15 cellular contexts compared by ENCODE assay signal in the genomic region with DNA sequence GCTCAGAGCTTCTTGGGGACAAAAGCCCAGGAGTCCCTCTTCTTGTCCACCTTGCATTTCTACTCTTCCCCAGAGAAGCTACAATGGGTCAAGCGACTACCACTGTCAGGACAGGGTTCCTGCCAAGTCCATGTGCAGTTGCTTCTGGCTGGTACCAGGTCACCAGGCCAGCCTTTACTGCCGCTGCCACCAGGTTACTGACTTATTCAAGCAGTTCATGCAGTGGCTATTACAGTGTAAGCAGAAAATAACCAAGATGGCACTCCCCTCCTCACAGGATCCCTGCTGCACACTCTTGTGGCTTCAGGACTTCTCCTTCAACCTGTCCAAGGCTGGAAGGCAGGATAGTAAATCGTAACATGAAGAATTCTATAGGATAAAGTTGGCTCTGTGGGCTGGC. TPM values are rescaled to one million over a fixed set of nuclear protein-coding genes. Genes with fewer than 3 reads are reported as not detected.
A peak's percentile ranks its signal among the peaks of the same experiment; 100 is the strongest.
DNase-seq lines count a peak whose midpoint lies in the region; ATAC-seq and TF ChIP-seq lines count a peak whose summit lies in the region.
"Had no signal": no experiment of that assay in that cellular context is flagged by ENCODE, and none has a peak within 500 bp of the region (broad histone marks: within the 10 kb centered on the region; RNA-seq: fewer than 3 reads in every experiment).

No MANE protein-coding gene starts in this region.

- TF ChIP-seq CTCF in PC-9 (conservative IDR thresholded peaks at IDR 0.05) (no peak), chondrocyte (IDR thresholded peaks at IDR 0.05) (no peak)

- H3K9me2 ChIP-seq in PC-9 (ENCODE audit: insufficient read depth) = no peaks in the 10 kb centered on the region

- H4K20me1 ChIP-seq in PC-9 (ENCODE audit: insufficient read depth) = no peaks in the 10 kb centered on the region

- no peaks in the 10 kb centered on the region for H3K27me3 ChIP-seq in PC-9 (ENCODE audit: insufficient read depth, low read depth)

- CTCF ChIA-PET in PC-9 (lab: Charles Lee) = interaction anchor here (0.6 kb wide), 1 partner anchor 999 kb away, joined by 12 read pairs; no protein-coding TSS in a partner anchor

- ATAC-seq in left lobe of liver (peak; percentile 56), HG03135 (IDR thresholded peaks at IDR 0.05; ENCODE audit: unreplicated experiment) (no peak)

- no TSS peak for BruUV-seq in PC-9 (replicated peaks; lab: Mats Ljungman, UMichigan)

- no peaks in the 10 kb centered on the region for H3K36me3 ChIP-seq in PC-9 (ENCODE audit: low read depth)

- no peaks in the 10 kb centered on the region for H3K9me3 Mint-ChIP-seq in chondrocyte (ENCODE audit: low read depth)
- no peaks in the 10 kb centered on the region for H3K9me3 Mint-ChIP-seq in activated T-helper 1 cell treated with anti-CD3 and anti-CD28 coated beads, Interleukin-12 subunit alpha, Interleukin-12 subunit beta, Interleukin-2, Interleukin-4 antibody, amounts not matched to agents 30 ng/mL and 10 ng/mL and 1 ng/mL, durations not matched to agents 14 hours and 24 hours and 36 hours
- H3K9me3 Mint-ChIP-seq: CD4-positive, CD25-positive, alpha-beta regulatory T cell had no signal

- H3K4me3 Mint-ChIP-seq in chondrocyte (ENCODE audit: unreplicated experiment) = no peak overlapping the region
- H3K4me3 Mint-ChIP-seq in activated T-helper 1 cell treated with anti-CD3 and anti-CD28 coated beads, Interleukin-12 subunit alpha, Interleukin-12 subunit beta, Interleukin-2, Interleukin-4 antibody, amounts not matched to agents 30 ng/mL and 10 ng/mL and 1 ng/mL, durations not matched to agents 14 hours and 24 hours and 36 hours = no peak overlapping the region
- H3K4me3 Mint-ChIP-seq: CD4-positive, CD25-positive, alpha-beta regulatory T cell had no signal

- H3K36me3 Mint-ChIP-seq in chondrocyte (ENCODE audit: low read depth) = no peaks in the 10 kb centered on the region
- no peaks in the 10 kb centered on the region for H3K36me3 Mint-ChIP-seq in activated T-helper 1 cell treated with anti-CD3 and anti-CD28 coated beads, Interleukin-12 subunit alpha, Interleukin-12 subunit beta, Interleukin-2, Interleukin-4 antibody, amounts not matched to agents 30 ng/mL and 10 ng/mL and 1 ng/mL, durations not matched to agents 14 hours and 24 hours and 36 hours (ENCODE audit: low read depth)
- H3K36me3 Mint-ChIP-seq: CD4-positive, CD25-positive, alpha-beta regulatory T cell had no signal

- no peak overlapping the region for H3K4me3 ChIP-seq in PC-9
- H3K4me3 ChIP-seq: GM23248 had no signal

- H2AFZ ChIP-seq in PC-9 = no peak overlapping the region
- H2AFZ ChIP-seq: GM23248 had no signal

- POLR2A ChIA-PET in PC-9 (lab: Charles Lee; ENCODE audit: unreplicated experiment) = no interaction called here

- DNase-seq in PC-9 = no peak
- no peak for DNase-seq in chondrocyte (ENCODE audit: low spot score)
- DNase-seq in left lobe of liver (ENCODE audit: low spot score) = no peak
- DNase-seq in activated T-helper 1 cell treated with anti-CD3 and anti-CD28 coated beads, Interleukin-12 subunit alpha, Interleukin-12 subunit beta, Interleukin-2, Interleukin-4 antibody, amounts not matched to agents 30 ng/mL and 10 ng/mL and 1 ng/mL, durations not matched to agents 14 hours and 24 hours and 36 hours (ENCODE audit: low spot score) = no peak
- no peak for DNase-seq in midbrain (lab: John Stamatoyannopoulos, UW)
- DNase-seq: ACHN; CD4-positive, CD25-positive, alpha-beta regulatory T cell; GM23248; NCI-H1105 treated with DMSO at 0.1 percent for 48 hours; NCI-H187 treated with DMSO at 0.1 percent for 48 hours; NCI-H446 treated with DMSO at 0.1 percent for 48 hours; NCI-H748 treated with DMSO at 0.1 percent for 48 hours; SHP77 treated with DMSO at 0.1 percent for 48 hours had no signal

- no peak overlapping the region for H3K4me2 ChIP-seq in PC-9

- no peaks in the 10 kb centered on the region for H3K27me3 Mint-ChIP-seq in chondrocyte (ENCODE audit: low read depth)
- H3K27me3 Mint-ChIP-seq in activated T-helper 1 cell treated with anti-CD3 and anti-CD28 coated beads, Interleukin-12 subunit alpha, Interleukin-12 subunit beta, Interleukin-2, Interleukin-4 antibody, amounts not matched to agents 30 ng/mL and 10 ng/mL and 1 ng/mL, durations not matched to agents 14 hours and 24 hours and 36 hours (ENCODE audit: insufficient read depth) = peaks cover 5% of the 10 kb centered on the region

- intact Hi-C loops in PC-9 (cut with micrococcal nuclease; ENCODE audit: unreplicated experiment) = no loop called here
- intact Hi-C loops in activated T-helper 1 cell treated with anti-CD3 and anti-CD28 coated beads, Interleukin-12 subunit alpha, Interleukin-12 subunit beta, Interleukin-2, Interleukin-4 antibody, amounts not matched to agents 30 ng/mL and 10 ng/mL and 1 ng/mL, durations not matched to agents 14 hours and 24 hours and 36 hours (cut with micrococcal nuclease) = no loop called here

- H3F3A ChIP-seq in PC-9 (ENCODE audit: insufficient read depth, low read depth) = no peaks in the 10 kb centered on the region

- H3K9me3 ChIP-seq in PC-9 (ENCODE audit: insufficient read depth, low read depth) = no peaks in the 10 kb centered on the region

- H3K27ac Mint-ChIP-seq in chondrocyte (ENCODE audit: unreplicated experiment) = peak overlapping the region; percentile 97
- H3K27ac Mint-ChIP-seq in activated T-helper 1 cell treated with anti-CD3 and anti-CD28 coated beads, Interleukin-12 subunit alpha, Interleukin-12 subunit beta, Interleukin-2, Interleukin-4 antibody, amounts not matched to agents 30 ng/mL and 10 ng/mL and 1 ng/mL, durations not matched to agents 14 hours and 24 hours and 36 hours = no peak overlapping the region
- H3K27ac Mint-ChIP-seq: CD4-positive, CD25-positive, alpha-beta regulatory T cell had no signal

- peaks cover 65% of the 10 kb centered on the region for H3K4me1 Mint-ChIP-seq in chondrocyte (ENCODE audit: low read depth)
- H3K4me1 Mint-ChIP-seq in activated T-helper 1 cell treated with anti-CD3 and anti-CD28 coated beads, Interleukin-12 subunit alpha, Interleukin-12 subunit beta, Interleukin-2, Interleukin-4 antibody, amounts not matched to agents 30 ng/mL and 10 ng/mL and 1 ng/mL, durations not matched to agents 14 hours and 24 hours and 36 hours (ENCODE audit: low read depth) = peaks cover 88% of the 10 kb centered on the region

- peaks cover 42% of the 10 kb centered on the region; the same call in 1 of the 2 replicates for H3K79me2 ChIP-seq in PC-9 (ENCODE audit: low read depth)

- H3K4me1 ChIP-seq in PC-9 (replicated peaks; ENCODE audit: insufficient read depth) = 0 out of 2 replicates have a peak, but pooled peaks cover 7% of the 10 kb centered on the region

- H3K27ac ChIP-seq in PC-9 (peak overlapping the region; percentile 43; the same call in 1 of the 2 replicates), temporal lobe (ENCODE audit: low read depth, low read length) (peak overlapping the region; percentile 62)

RNA-seq across cellular contexts. Expression of a gene that starts 42.1 kb away (rescaled TPM):
- total RNA-seq in PC-9 (2021) = 118 and 124 TPM in 2 replicates
- 29.6 to 43.5 TPM (median 41.5 TPM) in 3 replicates for total RNA-seq in chondrocyte
- total RNA-seq in left lobe of liver = 22.1 TPM
- 11.8 TPM for total RNA-seq in temporal lobe
- total RNA-seq in activated T-helper 1 cell treated with anti-CD3 and anti-CD28 coated beads, Interleukin-12 subunit alpha, Interleukin-12 subunit beta, Interleukin-2, Interleukin-4 antibody, amounts not matched to agents 30 ng/mL and 10 ng/mL and 1 ng/mL, durations not matched to agents 14 hours and 24 hours and 36 hours = 3.5 and 3.7 TPM in 2 replicates
